Comparison of ENCODE assay signal across 9 cellular contexts in genomic region chr1:12472798-12473551, GRCh38.
DNase-seq lines count a peak whose midpoint lies in the region; ATAC-seq and TF ChIP-seq lines count a peak whose summit lies in the region.
"Had no signal": no experiment of that assay in that cellular context is flagged by ENCODE, and none has a peak within 500 bp of the region (broad histone marks: within the 10 kb centered on the region; RNA-seq: fewer than 3 reads in every experiment).

No MANE protein-coding gene starts in this region.

- H3F3A ChIP-seq in PC-3 (ENCODE audit: low read length, unreplicated experiment), result peaks cover 13% of the 10 kb centered on the region

- H3K27ac ChIP-seq in esophagus squamous epithelium (peak overlapping the region; percentile 75 to 92 (median 89)), PC-3 (ENCODE audit: low read length) (no peak overlapping the region)
- H3K27ac ChIP-seq: SJSA1 had no signal

- TF ChIP-seq CTCF in esophagus squamous epithelium (IDR thresholded peaks at IDR 0.05) (no peak), PC-3 (conservative IDR thresholded peaks at IDR 0.05; ENCODE audit: low read depth, low read length) (no peak)

- H3K9me3 ChIP-seq in esophagus squamous epithelium (no peaks in the 10 kb centered on the region), PC-3 (ENCODE audit: low read length) (no peaks in the 10 kb centered on the region)
- H3K9me3 ChIP-seq: SJSA1 had no signal

- H3K4me1 ChIP-seq in esophagus squamous epithelium, result peaks cover 42 to 80% (median 53%) of the 10 kb centered on the region in 3 donors
- peaks cover 35% of the 10 kb centered on the region for H3K4me1 ChIP-seq in PC-3 (ENCODE audit: insufficient read depth, low read length)

- ATAC-seq in GM18907 (IDR thresholded peaks at IDR 0.05; ENCODE audit: unreplicated experiment) (peak; percentile 54), PC-3 (no peak)

- H3K27me3 ChIP-seq in esophagus squamous epithelium (no peaks in the 10 kb centered on the region), PC-3 (ENCODE audit: low read length) (no peaks in the 10 kb centered on the region)
- H3K27me3 ChIP-seq: SJSA1 had no signal

- H3K9me2 ChIP-seq in PC-3 (replicated peaks; ENCODE audit: low read length), result no peaks in the 10 kb centered on the region

- intact Hi-C loops in esophagus squamous epithelium (cut with DNase I) (no loop called here), PC-3 (cut with micrococcal nuclease) (no loop called here)

- POLR2A ChIA-PET in PC-3 (lab: Charles Lee; ENCODE audit: unreplicated experiment), result no interaction called here

- H3K4me3 ChIP-seq in esophagus squamous epithelium, result no peak overlapping the region
- no peak overlapping the region for H3K4me3 ChIP-seq in PC-3 (ENCODE audit: low read length)
- H3K4me3 ChIP-seq: SJSA1 had no signal

- CTCF ChIA-PET in PC-3 (lab: Charles Lee), result no interaction called here

- no peaks in the 10 kb centered on the region for H4K20me1 ChIP-seq in PC-3 (ENCODE audit: low read length)

- no peak overlapping the region for H3K9ac ChIP-seq in PC-3 (ENCODE audit: low read length)

- peak; percentile 79 to 86 for DNase-seq in activated CD4-positive, alpha-beta T cell treated with anti-CD3 and anti-CD28 coated beads, Interleukin-2, amount 50 U/mL, for 48 hours
- DNase-seq in esophagus squamous epithelium (lab: John Stamatoyannopoulos, UW), result no peak
- peak; percentile 62 to 80 (median 63) for DNase-seq in stimulated activated CD4-positive, alpha-beta T cell treated with anti-CD3 and anti-CD28 coated beads, TNF-alpha, amount 100 ng/mL, for 24 hours (ENCODE audit: low read depth in 3 of 3)
- DNase-seq in NCI-H526 (lab: John Stamatoyannopoulos, UW), result no peak
- DNase-seq in RPMI8226, result no peak
- no peak for DNase-seq in PC-3
- DNase-seq in GF-D8 (lab: John Stamatoyannopoulos, UW), result no peak

- WGBS in esophagus squamous epithelium, 2 donors, result 59 to 63% methylated on average over 9 to 12 of the region's 12 CpGs

- TF ChIP-seq POLR2A in esophagus squamous epithelium (IDR thresholded peaks at IDR 0.05), result peak in 1 of 4 donors; percentile 6

- H3K4me2 ChIP-seq in PC-3 (ENCODE audit: low read length), result no peak overlapping the region

- H2AFZ ChIP-seq in PC-3 (ENCODE audit: low read length), result no peak overlapping the region

- H3K36me3 ChIP-seq in esophagus squamous epithelium (peaks cover 0 to 13% (median 0%) of the 10 kb centered on the region in 3 donors), PC-3 (ENCODE audit: low read depth, low read length) (peaks cover 17% of the 10 kb centered on the region)
- H3K36me3 ChIP-seq: SJSA1 had no signal

- peaks cover 15% of the 10 kb centered on the region; the same call in 1 of the 2 replicates for H3K79me2 ChIP-seq in PC-3 (ENCODE audit: low read length)

- BruUV-seq in PC-3 (replicated peaks; lab: Mats Ljungman, UMichigan), result no TSS peak

Comparison
In these comparisons a context has a peak if more than half of its experiments do, and no peak if none do; other contexts are left out.
1. DNase-seq: peak in activated CD4-positive, alpha-beta T cell treated with anti-CD3 and anti-CD28 coated beads, Interleukin-2, amount 50 U/mL, for 48 hours (2 of 2) and stimulated activated CD4-positive, alpha-beta T cell treated with anti-CD3 and anti-CD28 coated beads, TNF-alpha, amount 100 ng/mL, for 24 hours (3 of 3); none in esophagus squamous epithelium (single experiment), NCI-H526 (0 of 2), RPMI8226 (single experiment), PC-3 (single experiment) and GF-D8 (single experiment).